In genomic region chr18:13217466-13217961, GRCh38 we compare ENCODE assay signal across 8 cellular contexts.
A peak's percentile ranks its signal among the peaks of the same experiment; 100 is the strongest.
DNase-seq lines count a peak whose midpoint lies in the region; ATAC-seq, FAIRE-seq and TF ChIP-seq lines count a peak whose summit lies in the region.

No MANE protein-coding gene starts in this region.

- H3K9ac ChIP-seq in mucosa of rectum (ENCODE audit: low read depth in 1 of 2, low read length in 2 of 2), result peak overlapping the region in 1 of 2 donors; percentile 38

- no peak overlapping the region for H3K27ac Mint-ChIP-seq in stimulated activated naive B cell treated with anti-CD40 and anti-IgM and Interleukin-4, amounts not matched to agents 10 μg/mL and 1 μg/mL and 100 μg/mL, for 72 hours

- H3K27me3 ChIP-seq in mucosa of rectum (ENCODE audit: control insufficient read depth in 2 of 2, insufficient read depth in 2 of 2, low read length in 2 of 2), result no peaks in the 10 kb centered on the region

- no peaks in the 10 kb centered on the region for H3K36me3 Mint-ChIP-seq in stimulated activated naive B cell treated with anti-CD40 and anti-IgM and Interleukin-4, amounts not matched to agents 10 μg/mL and 1 μg/mL and 100 μg/mL, for 72 hours

- H3K36me3 ChIP-seq in mucosa of rectum (ENCODE audit: control insufficient read depth in 2 of 2, insufficient read depth in 2 of 2, low read length in 2 of 2), result no peaks in the 10 kb centered on the region

- peaks cover 49% of the 10 kb centered on the region in 2 donors for H3K27me3 Mint-ChIP-seq in stimulated activated naive B cell treated with anti-CD40 and anti-IgM and Interleukin-4, amounts not matched to agents 10 μg/mL and 1 μg/mL and 100 μg/mL, for 72 hours

- DNase-seq in GM18507 (ENCODE audit: extremely low spot score, insufficient read length, low read depth), result peak; percentile 18
- DNase-seq in NCI-H146 (lab: John Stamatoyannopoulos, UW), result peak; percentile 64
- DNase-seq in activated CD8-positive, alpha-beta memory T cell treated with anti-CD3 and anti-CD28 coated beads for 24 hours, result peak; percentile 85
- DNase-seq in epithelial cell of esophagus (ENCODE audit: low read depth), result peak; percentile 27
- DNase-seq in stimulated activated naive B cell treated with anti-CD40 and anti-IgM and Interleukin-4, amounts not matched to agents 10 μg/mL and 1 μg/mL and 100 μg/mL, for 72 hours, result peak; percentile 26

- peaks cover 26 to 44% of the 10 kb centered on the region in 2 donors for H3K4me1 ChIP-seq in mucosa of rectum (ENCODE audit: control insufficient read depth in 2 of 2, insufficient read depth in 2 of 2, low read length in 2 of 2)

- peak; percentile 49 to 61 for ATAC-seq in stimulated activated naive B cell treated with anti-CD40 and anti-IgM and Interleukin-4, amounts not matched to agents 10 μg/mL and 1 μg/mL and 100 μg/mL, for 72 hours (replicated peaks)
- no peak for ATAC-seq in GM21825 (IDR thresholded peaks at IDR 0.05; ENCODE audit: unreplicated experiment)

- peak overlapping the region; percentile 36 to 79 for H3K4me3 Mint-ChIP-seq in stimulated activated naive B cell treated with anti-CD40 and anti-IgM and Interleukin-4, amounts not matched to agents 10 μg/mL and 1 μg/mL and 100 μg/mL, for 72 hours

- no peaks in the 10 kb centered on the region for H3K9me3 Mint-ChIP-seq in stimulated activated naive B cell treated with anti-CD40 and anti-IgM and Interleukin-4, amounts not matched to agents 10 μg/mL and 1 μg/mL and 100 μg/mL, for 72 hours

- 0 out of 2 replicates have a peak, but pooled peaks have one; percentile 30 for TF ChIP-seq CTCF in 22Rv1 (IDR thresholded peaks at IDR 0.05)
- no peak for TF ChIP-seq CTCF in epithelial cell of esophagus (IDR thresholded peaks at IDR 0.05; ENCODE audit: insufficient read depth, low read depth, low read length, missing control alignments)

- H3K4me3 ChIP-seq in epithelial cell of esophagus (ENCODE audit: low read length) (no peak overlapping the region), mucosa of rectum (ENCODE audit: low read length in 2 of 2) (peak overlapping the region; percentile 74 to 78)

- no peak overlapping the region for H3K27ac ChIP-seq in 22Rv1
- H3K27ac ChIP-seq in mucosa of rectum (ENCODE audit: low read depth in 2 of 2, low read length in 2 of 2), result peak overlapping the region; percentile 54 to 78

- no peaks in the 10 kb centered on the region for H3K9me3 ChIP-seq in mucosa of rectum (ENCODE audit: control insufficient read depth in 2 of 2, low read length in 2 of 2)

- no peak for FAIRE-seq in GM18507 (lab: Jason Lieb, UNC)

- H3K4me1 Mint-ChIP-seq in stimulated activated naive B cell treated with anti-CD40 and anti-IgM and Interleukin-4, amounts not matched to agents 10 μg/mL and 1 μg/mL and 100 μg/mL, for 72 hours, result peaks cover 9 to 46% of the 10 kb centered on the region in 2 donors

Comparison
In these comparisons a context has a peak if more than half of its experiments do, and no peak if none do; other contexts are left out.
1. DNase-seq: peak in every context shown above with its lines; median percentile 85 in activated CD8-positive, alpha-beta memory T cell treated with anti-CD3 and anti-CD28 coated beads for 24 hours; 64 in NCI-H146; 27 in epithelial cell of esophagus; 26 in stimulated activated naive B cell treated with anti-CD40 and anti-IgM and Interleukin-4, amounts not matched to agents 10 μg/mL and 1 μg/mL and 100 μg/mL, for 72 hours; 18 in GM18507.